7 cellular contexts compared by ENCODE assay signal in the genomic region with DNA sequence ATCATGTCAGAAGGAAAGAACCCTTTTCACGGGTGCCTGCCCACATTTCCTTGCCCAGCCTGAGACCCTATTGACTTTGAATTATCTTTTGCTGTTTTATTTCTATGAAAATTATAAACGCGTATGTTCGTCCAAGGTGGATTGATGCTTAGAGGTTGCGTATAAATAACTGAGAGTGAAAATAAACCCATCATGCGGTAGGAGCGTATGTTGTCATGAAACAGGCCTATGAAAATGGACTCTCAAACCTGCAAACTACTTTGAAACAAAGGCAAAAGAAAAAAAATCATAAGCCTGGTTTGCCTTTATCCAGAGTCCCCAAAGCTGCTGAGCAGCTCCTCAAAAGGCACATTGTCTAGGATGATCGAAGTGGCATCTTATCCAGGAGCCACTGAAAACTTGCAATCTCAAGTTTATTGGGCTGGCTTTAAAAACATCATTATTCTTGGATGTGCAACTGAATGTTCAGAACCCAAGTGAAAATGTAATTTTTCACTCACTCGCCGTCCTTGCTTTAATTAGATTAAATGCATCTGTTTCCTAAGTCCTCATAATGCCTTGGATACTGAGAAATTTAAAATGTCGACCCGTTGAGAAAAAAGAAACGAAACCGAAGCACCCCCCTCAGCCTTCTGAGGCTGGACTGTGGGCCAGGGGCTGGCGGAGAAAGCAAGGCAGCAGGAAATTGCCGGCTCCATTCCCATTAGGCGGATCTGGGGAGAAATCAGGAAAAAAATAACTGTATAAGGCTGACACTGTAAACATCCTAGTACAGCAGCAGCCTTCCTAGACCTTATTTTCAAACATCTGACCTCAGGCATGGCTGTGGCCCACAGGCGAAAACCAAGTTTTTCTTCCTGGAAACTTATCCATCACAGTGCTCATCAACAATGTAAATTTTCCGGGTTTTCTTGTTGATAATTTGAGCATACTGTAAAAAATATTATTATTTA.
DNase-seq lines count a peak whose midpoint lies in the region; FAIRE-seq lines count a peak whose summit lies in the region.

No MANE protein-coding gene starts in this region.

- peak overlapping the region; percentile 99 for H3K4me2 ChIP-seq in GM23248 (ENCODE audit: unreplicated experiment)

- H3F3A ChIP-seq in GM23248 (ENCODE audit: insufficient read depth), result peaks cover 35% of the 10 kb centered on the region

- no peaks in the 10 kb centered on the region for H3K9me2 ChIP-seq in GM23248 (ENCODE audit: insufficient read depth)

- H3K79me2 ChIP-seq in GM23248 (ENCODE audit: insufficient read depth), result peaks cover 88% of the 10 kb centered on the region

- in situ Hi-C loops in GM23248 (cut with MboI), result no loop called here

- H3K4me3 ChIP-seq in GM23248, result peak overlapping the region; percentile 76
- H3K4me3 ChIP-seq in skin epidermis, result peak overlapping the region in 4 of 7 experiments; percentile 6 to 26 (median 14)

- H3K9ac ChIP-seq in GM23248, result peak overlapping the region; percentile 97

- H4K20me1 ChIP-seq in GM23248 (ENCODE audit: insufficient read depth), result no peaks in the 10 kb centered on the region

- no peaks in the 10 kb centered on the region for H3K9me3 ChIP-seq in GM23248 (ENCODE audit: low read depth)

- no peak for FAIRE-seq in RCC 7860 (lab: Jason Lieb, UNC)

- DNase-seq in GM23248 (peak; percentile 56), RCC 7860 (ENCODE audit: low spot score) (peak; percentile 31), fibroblast of peridontal ligament (ENCODE audit: extremely low read depth) (peak; percentile 79), NCI-H187 (lab: John Stamatoyannopoulos, UW) (no peak), DMS79 treated with DMSO at 0.1 percent for 48 hours (lab: John Stamatoyannopoulos, UW) (no peak), HuH-7.5 (ENCODE audit: low spot score) (no peak)

- H3K4me1 ChIP-seq in GM23248 (ENCODE audit: insufficient read depth), result peaks cover 60% of the 10 kb centered on the region

- no peak overlapping the region for H2AFZ ChIP-seq in GM23248

- WGBS in GM23248 (ENCODE audit: low coverage in 1 of 2, low lambda C conversion rate in 2 of 2, missing lambda C conversion rate in 2 of 2), 2 experiments, result 2% methylated on average over 19 of the region's 19 CpGs

- H3K36me3 ChIP-seq in GM23248 (ENCODE audit: low read depth), result 0 out of 2 replicates have a peak, but pooled peaks cover under 1% of the 10 kb centered on the region

- H3K27ac ChIP-seq in GM23248 (peak overlapping the region; percentile 100), skin epidermis (peak overlapping the region; percentile 34 to 100 (median 99))

- no peaks in the 10 kb centered on the region for H3K27me3 ChIP-seq in GM23248 (replicated peaks; ENCODE audit: insufficient read depth)

Comparison
In these comparisons a context has a peak if more than half of its experiments do, and no peak if none do; other contexts are left out.
1. DNase-seq: peak in GM23248 (single experiment), RCC 7860 (single experiment) and fibroblast of peridontal ligament (single experiment); none in NCI-H187 (0 of 2), DMS79 treated with DMSO at 0.1 percent for 48 hours (single experiment) and HuH-7.5 (single experiment).